8 cellular contexts compared by ENCODE assay signal in the genomic region with DNA sequence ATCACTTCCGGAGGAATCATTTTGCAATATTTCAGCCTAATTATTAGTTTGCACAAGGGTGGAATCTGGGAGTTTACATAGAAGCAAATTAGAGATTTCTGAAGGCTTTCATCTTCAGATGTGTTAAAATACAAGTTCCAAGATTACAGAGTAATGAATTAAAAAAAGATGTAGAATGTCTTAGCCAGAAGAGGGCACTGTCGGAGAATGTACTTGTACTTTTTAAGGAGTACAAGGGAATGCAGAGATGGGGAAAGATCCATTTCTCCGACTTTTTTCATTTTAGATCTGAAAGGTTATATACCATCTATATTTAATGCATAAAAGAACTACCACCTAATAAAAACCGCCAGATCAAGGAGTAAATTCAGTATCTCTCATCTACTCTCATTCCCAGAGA. TPM values are rescaled to one million over a fixed set of nuclear protein-coding genes. Genes with fewer than 3 reads are reported as not detected.
DNase-seq lines count a peak whose midpoint lies in the region; ATAC-seq and TF ChIP-seq lines count a peak whose summit lies in the region.

No MANE protein-coding gene starts in this region.

- H3K27me3 ChIP-seq in NT2/D1 (ENCODE audit: insufficient read depth, insufficient read length) (no peaks in the 10 kb centered on the region), fibroblast of lung (ENCODE audit: control insufficient read depth, insufficient read depth, low read length) (no peaks in the 10 kb centered on the region), smooth muscle cell (ENCODE audit: low read depth) (no peaks in the 10 kb centered on the region)

- WGBS in smooth muscle cell (ENCODE audit: low lambda C conversion rate): 83% methylated on average over 4 of the region's 4 CpGs

- H3K27ac ChIP-seq in fibroblast of lung (ENCODE audit: insufficient read depth, low read length) (no peak overlapping the region), smooth muscle cell (ENCODE audit: low read depth) (no peak overlapping the region)

- DNase-seq in NCI-H82 (lab: John Stamatoyannopoulos, UW) (peak; percentile 42), NCI-H82 treated with DMSO at 0.1 percent for 48 hours (lab: John Stamatoyannopoulos, UW; ENCODE audit: unreplicated experiment) (no peak), NT2/D1 (ENCODE audit: low read depth, low spot score) (peak; percentile 11), fibroblast of lung (ENCODE audit: low read depth in 2 of 2) (peak; percentile 48 to 76), smooth muscle cell (lab: John Stamatoyannopoulos, UW; ENCODE audit: unreplicated experiment) (no peak), cortex of kidney (lab: John Stamatoyannopoulos, UW) (no peak)

- H3K4me1 ChIP-seq in NT2/D1 (ENCODE audit: insufficient read depth, insufficient read length): no peaks in the 10 kb centered on the region
- no peaks in the 10 kb centered on the region for H3K4me1 ChIP-seq in fibroblast of lung (ENCODE audit: control insufficient read depth, extremely low read depth, insufficient read depth, low read length)
- H3K4me1 ChIP-seq in smooth muscle cell (ENCODE audit: low read depth): no peaks in the 10 kb centered on the region

- no peak overlapping the region for H2AFZ ChIP-seq in fibroblast of lung (ENCODE audit: low read length)
- no peak overlapping the region for H2AFZ ChIP-seq in smooth muscle cell (ENCODE audit: low read depth)

- no peaks in the 10 kb centered on the region for H3K9me3 ChIP-seq in NT2/D1 (ENCODE audit: insufficient read depth, low read length)
- H3K9me3 ChIP-seq in fibroblast of lung (ENCODE audit: control insufficient read depth, insufficient read depth, low read depth, low read length): no peaks in the 10 kb centered on the region
- no peaks in the 10 kb centered on the region for H3K9me3 ChIP-seq in smooth muscle cell (replicated peaks; ENCODE audit: low read depth)

- TF ChIP-seq CTCF in fibroblast of lung (conservative IDR thresholded peaks at IDR 0.05 in 1 of 2, IDR thresholded peaks at IDR 0.05 in 1 of 2; ENCODE audit: low read depth in 1 of 2, low read length in 2 of 2): peak; percentile 33 to 45
- TF ChIP-seq CTCF in smooth muscle cell (IDR thresholded peaks at IDR 0.05; ENCODE audit: borderline replicate concordance, insufficient read depth, poor library complexity, severe bottlenecking): peak; percentile 47

- no peak overlapping the region for H3K4me3 ChIP-seq in NT2/D1 (ENCODE audit: insufficient read length, low read depth)
- H3K4me3 ChIP-seq in fibroblast of lung (replicated peaks in 1 of 4; ENCODE audit: control extremely low read depth in 1 of 4, insufficient read depth in 1 of 4, low read depth in 3 of 4, low read length in 4 of 4): no peak overlapping the region
- no peak overlapping the region for H3K4me3 ChIP-seq in smooth muscle cell

- H3F3A ChIP-seq in smooth muscle cell (ENCODE audit: low read depth): no peaks in the 10 kb centered on the region

- no peak overlapping the region for H3K9ac ChIP-seq in NT2/D1 (ENCODE audit: insufficient read length, low read depth)
- no peak overlapping the region for H3K9ac ChIP-seq in fibroblast of lung (ENCODE audit: insufficient read depth, low read length)
- H3K9ac ChIP-seq in smooth muscle cell (ENCODE audit: low read depth): no peak overlapping the region

- H4K20me1 ChIP-seq in fibroblast of lung (ENCODE audit: control insufficient read depth, extremely low read depth, insufficient read depth, low read length): no peaks in the 10 kb centered on the region
- H4K20me1 ChIP-seq in smooth muscle cell (ENCODE audit: low read depth): peaks cover 35% of the 10 kb centered on the region

- H3K79me2 ChIP-seq in fibroblast of lung (ENCODE audit: control insufficient read depth, insufficient read depth, low read length) (no peaks in the 10 kb centered on the region), smooth muscle cell (ENCODE audit: low read depth) (peaks cover 7% of the 10 kb centered on the region)

- H3K36me3 ChIP-seq in NT2/D1 (ENCODE audit: insufficient read depth, insufficient read length, low read length): peaks cover 85% of the 10 kb centered on the region
- peaks cover 2% of the 10 kb centered on the region for H3K36me3 ChIP-seq in fibroblast of lung (ENCODE audit: control insufficient read depth, insufficient read depth, low read length)
- peaks cover 21% of the 10 kb centered on the region for H3K36me3 ChIP-seq in smooth muscle cell (ENCODE audit: low read depth)

- H3K4me2 ChIP-seq in fibroblast of lung (ENCODE audit: extremely low read depth, insufficient read depth, low read length): no peak overlapping the region
- no peak overlapping the region for H3K4me2 ChIP-seq in smooth muscle cell

- ATAC-seq in GM18907 (IDR thresholded peaks at IDR 0.05; ENCODE audit: unreplicated experiment): no peak
- ATAC-seq in esophagus mucosa: no peak

RNA-seq across cellular contexts. Expression of a gene that starts 43.1 kb away (rescaled TPM):
- total RNA-seq in fibroblast of lung: 5.4 and 6.6 TPM in 2 replicates
- polyA plus RNA-seq in fibroblast of lung: 5.5 and 7.2 TPM in 2 replicates
- polyA plus RNA-seq in fibroblast of lung (2012): 3.5 and 4.2 TPM in 2 replicates
- 0.86 and 0.93 TPM in 2 replicates for polyA minus RNA-seq in fibroblast of lung (ENCODE audit: low replicate concordance)
- 5.2 and 8.1 TPM in 2 replicates for total RNA-seq in smooth muscle cell
- polyA plus RNA-seq in smooth muscle cell: 1.6 and 1.8 TPM in 2 replicates
- 1.9 TPM for total RNA-seq in esophagus mucosa

RNA-seq across cellular contexts. Expression of a gene that starts 55.7 kb away (rescaled TPM):
- 21.3 and 23.9 TPM in 2 replicates for total RNA-seq in fibroblast of lung
- polyA plus RNA-seq in fibroblast of lung: 54.5 and 56.0 TPM in 2 replicates
- polyA plus RNA-seq in fibroblast of lung (2012): 39.3 and 45.3 TPM in 2 replicates
- polyA minus RNA-seq in fibroblast of lung (ENCODE audit: low replicate concordance): 85.4 and 87.8 TPM in 2 replicates
- 37.9 and 50.8 TPM in 2 replicates for total RNA-seq in smooth muscle cell
- polyA plus RNA-seq in smooth muscle cell: 26.7 and 34.6 TPM in 2 replicates
- 54.2 TPM for total RNA-seq in esophagus mucosa

Comparison
In these comparisons a context has a peak if more than half of its experiments do, and no peak if none do; other contexts are left out.
1. DNase-seq: peak in NCI-H82 (single experiment), NT2/D1 (single experiment) and fibroblast of lung (2 of 2); none in NCI-H82 treated with DMSO at 0.1 percent for 48 hours (single experiment), smooth muscle cell (single experiment) and cortex of kidney (single experiment).